ENCODE assay signal across 17 cellular contexts in the genomic region with DNA sequence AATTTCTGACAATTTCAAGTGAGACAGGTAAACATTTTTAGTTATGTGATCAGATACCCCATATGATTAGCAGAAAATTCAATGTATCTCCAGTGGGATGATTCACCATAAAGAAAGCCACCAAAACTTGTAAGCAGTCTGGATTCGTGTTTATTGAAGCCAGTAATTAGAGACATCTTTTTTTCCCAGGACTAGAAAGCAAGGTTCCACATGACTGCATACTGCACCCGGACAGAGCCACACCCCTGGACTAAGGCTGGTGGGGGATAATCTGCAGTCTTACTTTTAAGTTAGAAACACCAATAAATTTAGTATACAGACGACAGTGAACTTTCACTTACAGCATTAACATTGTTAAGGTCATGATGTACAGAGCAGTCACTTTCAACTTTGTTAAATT.
"Had no signal": no experiment of that assay in that cellular context is flagged by ENCODE, and none has a peak within 500 bp of the region (broad histone marks: within the 10 kb centered on the region; RNA-seq: fewer than 3 reads in every experiment).

No MANE protein-coding gene starts in this region.

- H3K4me3 Mint-ChIP-seq: activated CD8-positive, alpha-beta memory T cell treated with anti-CD3 and anti-CD28 coated beads, Interleukin-2, amount 10 ng/mL, durations not matched to agents 7 days and 5 days; activated naive CD8-positive, alpha-beta T cell treated with anti-CD3 and anti-CD28 coated beads, Interleukin-2, amount 10 ng/mL, durations not matched to agents 7 days and 5 days; activated T-cell treated with anti-CD3 and anti-CD28 coated beads, Interleukin-2, amount 50 U/mL, for 4 hours; mesothelial cell of epicardium; T-helper 1 cell treated with Interleukin-12 subunit alpha and Interleukin-12 subunit beta and Interleukin-4 antibody, amounts not matched to agents 30 μg/mL and 1 μg/mL, for 36 hours had no signal

- H3K9me3 ChIP-seq: ascending aorta, lower lobe of right lung, stomach, thoracic aorta had no signal

- H3K9ac ChIP-seq: parathyroid adenoma had no signal

- H3K9me3 Mint-ChIP-seq: activated naive CD8-positive, alpha-beta T cell treated with anti-CD3 and anti-CD28 coated beads, Interleukin-2, amount 10 ng/mL, durations not matched to agents 7 days and 5 days; activated T-cell treated with anti-CD3 and anti-CD28 coated beads, Interleukin-2, amount 50 U/mL, for 4 hours; mesothelial cell of epicardium; T-helper 1 cell treated with Interleukin-12 subunit alpha and Interleukin-12 subunit beta and Interleukin-4 antibody, amounts not matched to agents 30 μg/mL and 1 μg/mL, for 36 hours had no signal

- DNase-seq: activated CD4-positive, CD25-positive, alpha-beta regulatory T cell; activated CD8-positive, alpha-beta memory T cell treated with anti-CD3 and anti-CD28 coated beads, Interleukin-2, amount 10 ng/mL, durations not matched to agents 7 days and 5 days; activated gamma-delta T cell; activated naive CD8-positive, alpha-beta T cell treated with anti-CD3 and anti-CD28 coated beads, Interleukin-2, amount 10 ng/mL, durations not matched to agents 7 days and 5 days; activated T-cell treated with anti-CD3 and anti-CD28 coated beads, Interleukin-2, amount 50 U/mL, for 4 hours; left cardiac atrium; lower lobe of right lung; retina; stimulated activated CD4-positive, alpha-beta T cell treated with anti-CD3 and anti-CD28 coated beads, Interleukin-4, amount 100 ng/mL, for 4 hours; stomach had no signal

- H2AFZ ChIP-seq: hepatocyte, parathyroid adenoma had no signal

- ATAC-seq: activated CD8-positive, alpha-beta memory T cell treated with anti-CD3 and anti-CD28 coated beads, Interleukin-2, amount 10 ng/mL, durations not matched to agents 7 days and 5 days; activated T-cell treated with anti-CD3 and anti-CD28 coated beads, Interleukin-2, amount 50 U/mL, for 4 hours; left cardiac atrium; lower lobe of right lung had no signal

- H3K4me2 ChIP-seq: hepatocyte had no signal

- H3K4me1 ChIP-seq: ascending aorta, lower lobe of right lung, parathyroid adenoma had no signal

- H3K27me3 Mint-ChIP-seq: activated CD8-positive, alpha-beta memory T cell treated with anti-CD3 and anti-CD28 coated beads, Interleukin-2, amount 10 ng/mL, durations not matched to agents 7 days and 5 days; activated naive CD8-positive, alpha-beta T cell treated with anti-CD3 and anti-CD28 coated beads, Interleukin-2, amount 10 ng/mL, durations not matched to agents 7 days and 5 days had no signal

- H3K27ac ChIP-seq: ascending aorta, cardiac muscle cell, hepatocyte, lower lobe of right lung, parathyroid adenoma, stomach, thoracic aorta had no signal

- H3K27me3 ChIP-seq: ascending aorta, cardiac muscle cell, hepatocyte, stomach had no signal

- H3K27ac Mint-ChIP-seq: activated CD8-positive, alpha-beta memory T cell treated with anti-CD3 and anti-CD28 coated beads, Interleukin-2, amount 10 ng/mL, durations not matched to agents 7 days and 5 days; activated naive CD8-positive, alpha-beta T cell treated with anti-CD3 and anti-CD28 coated beads, Interleukin-2, amount 10 ng/mL, durations not matched to agents 7 days and 5 days; mesothelial cell of epicardium; T-helper 1 cell treated with Interleukin-12 subunit alpha and Interleukin-12 subunit beta and Interleukin-4 antibody, amounts not matched to agents 30 μg/mL and 1 μg/mL, for 36 hours had no signal

- H3K4me1 Mint-ChIP-seq: activated CD8-positive, alpha-beta memory T cell treated with anti-CD3 and anti-CD28 coated beads, Interleukin-2, amount 10 ng/mL, durations not matched to agents 7 days and 5 days had no signal

- H3K4me3 ChIP-seq: ascending aorta, cardiac muscle cell, hepatocyte, lower lobe of right lung, stomach, thoracic aorta had no signal

- H3K79me2 ChIP-seq: hepatocyte, parathyroid adenoma had no signal
